2 cellular contexts compared by ENCODE assay signal in genomic region chr13:44364601-44365000, GRCh38.
TF ChIP-seq lines count a peak whose summit lies in the region.

No MANE protein-coding gene starts in this region.

TF ChIP-seq in IMR-90, 13 proteins besides CTCF, POLR2A, EP300 and RAD21:
- TF ChIP-seq, protein P1, sequence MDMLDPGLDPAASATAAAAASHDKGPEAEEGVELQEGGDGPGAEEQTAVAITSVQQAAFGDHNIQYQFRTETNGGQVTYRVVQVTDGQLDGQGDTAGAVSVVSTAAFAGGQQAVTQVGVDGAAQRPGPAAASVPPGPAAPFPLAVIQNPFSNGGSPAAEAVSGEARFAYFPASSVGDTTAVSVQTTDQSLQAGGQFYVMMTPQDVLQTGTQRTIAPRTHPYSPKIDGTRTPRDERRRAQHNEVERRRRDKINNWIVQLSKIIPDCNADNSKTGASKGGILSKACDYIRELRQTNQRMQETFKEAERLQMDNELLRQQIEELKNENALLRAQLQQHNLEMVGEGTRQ (IDR thresholded peaks at IDR 0.05; ENCODE audit: low read depth, low read length): no peak
- TF ChIP-seq FOS (IDR thresholded peaks at IDR 0.05; ENCODE audit: low read depth, low read length) (no peak), MAZ (IDR thresholded peaks at IDR 0.05; ENCODE audit: borderline replicate concordance, low read depth, low read length) (no peak), SMC3 (IDR thresholded peaks at IDR 0.05; ENCODE audit: low read depth, low read length) (no peak), MAFK (IDR thresholded peaks at IDR 0.05; ENCODE audit: low read depth, low read length) (no peak), MXI1 (IDR thresholded peaks at IDR 0.05; ENCODE audit: borderline replicate concordance, low read depth, low read length) (no peak), RCOR1 (IDR thresholded peaks at IDR 0.05; ENCODE audit: insufficient replicate concordance, low read length) (no peak), BHLHE40 (IDR thresholded peaks at IDR 0.05; ENCODE audit: low read depth, low read length) (no peak), RFX5 (IDR thresholded peaks at IDR 0.05; ENCODE audit: low read depth, low read length) (no peak), NFE2L2 (IDR thresholded peaks at IDR 0.05; ENCODE audit: low read depth, low read length) (no peak), CEBPB (IDR thresholded peaks at IDR 0.05; ENCODE audit: low read depth, low read length) (no peak), CHD1 (IDR thresholded peaks at IDR 0.05; ENCODE audit: low read depth, low read length) (no peak)
- TF ChIP-seq, protein P2, sequence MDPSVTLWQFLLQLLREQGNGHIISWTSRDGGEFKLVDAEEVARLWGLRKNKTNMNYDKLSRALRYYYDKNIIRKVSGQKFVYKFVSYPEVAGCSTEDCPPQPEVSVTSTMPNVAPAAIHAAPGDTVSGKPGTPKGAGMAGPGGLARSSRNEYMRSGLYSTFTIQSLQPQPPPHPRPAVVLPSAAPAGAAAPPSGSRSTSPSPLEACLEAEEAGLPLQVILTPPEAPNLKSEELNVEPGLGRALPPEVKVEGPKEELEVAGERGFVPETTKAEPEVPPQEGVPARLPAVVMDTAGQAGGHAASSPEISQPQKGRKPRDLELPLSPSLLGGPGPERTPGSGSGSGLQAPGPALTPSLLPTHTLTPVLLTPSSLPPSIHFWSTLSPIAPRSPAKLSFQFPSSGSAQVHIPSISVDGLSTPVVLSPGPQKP (IDR thresholded peaks at IDR 0.05; ENCODE audit: borderline replicate concordance, low read depth, low read length): no peak

TF ChIP-seq in HepG2, 621 proteins besides CTCF, POLR2A, EP300 and RAD21 (continues in another document):
- TF ChIP-seq ZNF891 (CRISPR knock-in tag; IDR thresholded peaks at IDR 0.05) (no peak), ZSCAN29 (CRISPR knock-in tag; conservative IDR thresholded peaks at IDR 0.05) (peak; percentile 75; the same call in 1 of the 2 replicates), RELA (CRISPR knock-in tag; IDR thresholded peaks at IDR 0.05) (no peak), ZNF576 (CRISPR knock-in tag; IDR thresholded peaks at IDR 0.05) (no peak), GATA4 (IDR thresholded peaks at IDR 0.05; ENCODE audit: borderline replicate concordance, low read depth) (no peak), ZNF724P (CRISPR knock-in tag; IDR thresholded peaks at IDR 0.05; ENCODE audit: borderline replicate concordance) (no peak), YEATS4 (CRISPR knock-in tag; IDR thresholded peaks at IDR 0.05; ENCODE audit: borderline replicate concordance) (no peak), HIVEP1 (CRISPR knock-in tag; IDR thresholded peaks at IDR 0.05) (no peak), ZNF282 (IDR thresholded peaks at IDR 0.05; ENCODE audit: partially characterized antibody) (no peak), FOXJ3 (CRISPR knock-in tag; IDR thresholded peaks at IDR 0.05; ENCODE audit: borderline replicate concordance) (no peak), TBX3 (IDR thresholded peaks at IDR 0.05; ENCODE audit: borderline replicate concordance) (peak; percentile 59), CEBPG (CRISPR knock-in tag; IDR thresholded peaks at IDR 0.05) (no peak), ZMAT3 (CRISPR knock-in tag; conservative IDR thresholded peaks at IDR 0.05) (no peak), KDM1A (CRISPR knock-in tag; IDR thresholded peaks at IDR 0.05) (no peak), ZNF121 (CRISPR knock-in tag; IDR thresholded peaks at IDR 0.05) (no peak), ZNF7 (CRISPR knock-in tag; IDR thresholded peaks at IDR 0.05) (no peak), ATF7-NPFF (CRISPR knock-in tag; IDR thresholded peaks at IDR 0.05; ENCODE audit: low read depth) (no peak), BCL6 (CRISPR knock-in tag; IDR thresholded peaks at IDR 0.05) (no peak), SRSF9 (IDR thresholded peaks at IDR 0.05; ENCODE audit: borderline replicate concordance, insufficient read depth, low read depth, low read length, poor library complexity, severe bottlenecking) (no peak), ZNF234 (CRISPR knock-in tag; conservative IDR thresholded peaks at IDR 0.05) (no peak), SALL2 (CRISPR knock-in tag; IDR thresholded peaks at IDR 0.05) (no peak), ZNF460 (CRISPR knock-in tag; IDR thresholded peaks at IDR 0.05; ENCODE audit: borderline replicate concordance) (no peak), MED8 (CRISPR knock-in tag; IDR thresholded peaks at IDR 0.05; ENCODE audit: insufficient replicate concordance) (no peak), ZNF251 (CRISPR knock-in tag; IDR thresholded peaks at IDR 0.05) (no peak), ZNF740 (CRISPR knock-in tag; IDR thresholded peaks at IDR 0.05) (no peak), AFF4 (CRISPR knock-in tag; IDR thresholded peaks at IDR 0.05) (no peak), SP4 (CRISPR knock-in tag; IDR thresholded peaks at IDR 0.05) (no peak), SNRNP70 (IDR thresholded peaks at IDR 0.05; ENCODE audit: low read depth, low read length) (no peak), ZNF296 (CRISPR knock-in tag; conservative IDR thresholded peaks at IDR 0.05) (no peak), ZSCAN9 (CRISPR knock-in tag; IDR thresholded peaks at IDR 0.05; ENCODE audit: borderline replicate concordance) (no peak), AKAP8 (CRISPR knock-in tag; IDR thresholded peaks at IDR 0.05) (no peak), ZNF709 (CRISPR knock-in tag; IDR thresholded peaks at IDR 0.05) (no peak), ZNF142 (CRISPR knock-in tag; IDR thresholded peaks at IDR 0.05) (no peak), U2AF2 (IDR thresholded peaks at IDR 0.05; ENCODE audit: low read depth, low read length) (no peak), BRD4 (CRISPR knock-in tag; IDR thresholded peaks at IDR 0.05) (no peak), ZNF317 (CRISPR knock-in tag; IDR thresholded peaks at IDR 0.05) (no peak), TAF1 (CRISPR knock-in tag; IDR thresholded peaks at IDR 0.05) (no peak), ZNF577 (CRISPR knock-in tag; IDR thresholded peaks at IDR 0.05; ENCODE audit: borderline replicate concordance, low read depth) (no peak), CBX5 (CRISPR knock-in tag; IDR thresholded peaks at IDR 0.05; ENCODE audit: borderline replicate concordance) (no peak)
- TF ChIP-seq, protein P3, sequence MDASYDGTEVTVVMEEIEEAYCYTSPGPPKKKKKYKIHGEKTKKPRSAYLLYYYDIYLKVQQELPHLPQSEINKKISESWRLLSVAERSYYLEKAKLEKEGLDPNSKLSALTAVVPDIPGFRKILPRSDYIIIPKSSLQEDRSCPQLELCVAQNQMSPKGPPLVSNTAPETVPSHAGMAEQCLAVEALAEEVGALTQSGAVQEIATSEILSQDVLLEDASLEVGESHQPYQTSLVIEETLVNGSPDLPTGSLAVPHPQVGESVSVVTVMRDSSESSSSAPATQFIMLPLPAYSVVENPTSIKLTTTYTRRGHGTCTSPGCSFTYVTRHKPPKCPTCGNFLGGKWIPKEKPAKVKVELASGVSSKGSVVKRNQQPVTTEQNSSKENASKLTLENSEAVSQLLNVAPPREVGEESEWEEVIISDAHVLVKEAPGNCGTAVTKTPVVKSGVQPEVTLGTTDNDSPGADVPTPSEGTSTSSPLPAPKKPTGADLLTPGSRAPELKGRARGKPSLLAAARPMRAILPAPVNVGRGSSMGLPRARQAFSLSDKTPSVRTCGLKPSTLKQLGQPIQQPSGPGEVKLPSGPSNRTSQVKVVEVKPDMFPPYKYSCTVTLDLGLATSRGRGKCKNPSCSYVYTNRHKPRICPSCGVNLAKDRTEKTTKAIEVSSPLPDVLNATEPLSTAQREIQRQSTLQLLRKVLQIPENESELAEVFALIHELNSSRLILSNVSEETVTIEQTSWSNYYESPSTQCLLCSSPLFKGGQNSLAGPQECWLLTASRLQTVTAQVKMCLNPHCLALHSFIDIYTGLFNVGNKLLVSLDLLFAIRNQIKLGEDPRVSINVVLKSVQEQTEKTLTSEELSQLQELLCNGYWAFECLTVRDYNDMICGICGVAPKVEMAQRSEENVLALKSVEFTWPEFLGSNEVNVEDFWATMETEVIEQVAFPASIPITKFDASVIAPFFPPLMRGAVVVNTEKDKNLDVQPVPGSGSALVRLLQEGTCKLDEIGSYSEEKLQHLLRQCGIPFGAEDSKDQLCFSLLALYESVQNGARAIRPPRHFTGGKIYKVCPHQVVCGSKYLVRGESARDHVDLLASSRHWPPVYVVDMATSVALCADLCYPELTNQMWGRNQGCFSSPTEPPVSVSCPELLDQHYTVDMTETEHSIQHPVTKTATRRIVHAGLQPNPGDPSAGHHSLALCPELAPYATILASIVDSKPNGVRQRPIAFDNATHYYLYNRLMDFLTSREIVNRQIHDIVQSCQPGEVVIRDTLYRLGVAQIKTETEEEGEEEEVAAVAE (CRISPR knock-in tag; IDR thresholded peaks at IDR 0.05; ENCODE audit: borderline replicate concordance): no peak
- TF ChIP-seq, protein P4, sequence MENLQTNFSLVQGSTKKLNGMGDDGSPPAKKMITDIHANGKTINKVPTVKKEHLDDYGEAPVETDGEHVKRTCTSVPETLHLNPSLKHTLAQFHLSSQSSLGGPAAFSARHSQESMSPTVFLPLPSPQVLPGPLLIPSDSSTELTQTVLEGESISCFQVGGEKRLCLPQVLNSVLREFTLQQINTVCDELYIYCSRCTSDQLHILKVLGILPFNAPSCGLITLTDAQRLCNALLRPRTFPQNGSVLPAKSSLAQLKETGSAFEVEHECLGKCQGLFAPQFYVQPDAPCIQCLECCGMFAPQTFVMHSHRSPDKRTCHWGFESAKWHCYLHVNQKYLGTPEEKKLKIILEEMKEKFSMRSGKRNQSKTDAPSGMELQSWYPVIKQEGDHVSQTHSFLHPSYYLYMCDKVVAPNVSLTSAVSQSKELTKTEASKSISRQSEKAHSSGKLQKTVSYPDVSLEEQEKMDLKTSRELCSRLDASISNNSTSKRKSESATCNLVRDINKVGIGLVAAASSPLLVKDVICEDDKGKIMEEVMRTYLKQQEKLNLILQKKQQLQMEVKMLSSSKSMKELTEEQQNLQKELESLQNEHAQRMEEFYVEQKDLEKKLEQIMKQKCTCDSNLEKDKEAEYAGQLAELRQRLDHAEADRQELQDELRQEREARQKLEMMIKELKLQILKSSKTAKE (CRISPR knock-in tag; IDR thresholded peaks at IDR 0.05; ENCODE audit: borderline replicate concordance): no peak
